Comparison of ENCODE assay signal across 8 cellular contexts in genomic region chr16:2644749-2645441, GRCh38. TPM values are rescaled to one million over a fixed set of nuclear protein-coding genes. Genes with fewer than 3 reads are reported as not detected.
DNase-seq lines count a peak whose midpoint lies in the region; ATAC-seq, FAIRE-seq and TF ChIP-seq lines count a peak whose summit lies in the region.
"Not testable (repeated sequence)": the region's sequence is repeated elsewhere in the genome, so short reads cannot be mapped to it uniquely, and the experiment has no call there.

No MANE protein-coding gene starts in this region.

- no CpG with 5 or more reads among the region's 12 CpGs for WGBS in A549 (ENCODE audit: missing lambda C conversion rate)
- WGBS in lung, 2 donors, result no CpG with 5 or more reads among the region's 12 CpGs

- not testable (repeated sequence) for TF ChIP-seq EP300 in A549 (IDR thresholded peaks at IDR 0.05)

- not testable (repeated sequence) for DNase-seq in A549 (ENCODE audit: low read depth in 1 of 2, low spot score in 1 of 2); T-helper 17 cell; endothelial cell of umbilical vein (ENCODE audit: low read depth, low spot score); left ventricle myocardium superior; lung (ENCODE audit: low spot score); omental fat pad (ENCODE audit: low spot score); stimulated activated naive B cell treated with anti-CD40 and anti-IgM and Interleukin-4, amounts not matched to agents 10 μg/mL and 1 μg/mL and 100 μg/mL, for 72 hours

- not testable (repeated sequence) for H3K79me2 ChIP-seq in endothelial cell of umbilical vein (ENCODE audit: control insufficient read depth, insufficient read depth, low read length)

- TF ChIP-seq CTCF in A549 (IDR thresholded peaks at IDR 0.05); endothelial cell of umbilical vein (IDR thresholded peaks at IDR 0.05; ENCODE audit: extremely low read depth in 1 of 2, insufficient read depth in 1 of 2, low read depth in 1 of 2, low read length in 2 of 2); lung (IDR thresholded peaks at IDR 0.05; ENCODE audit: control extremely low read depth, extremely low read depth); omental fat pad (IDR thresholded peaks at IDR 0.05): not testable (repeated sequence)

- H3K9ac ChIP-seq in endothelial cell of umbilical vein (replicated peaks; ENCODE audit: extremely low read depth, insufficient read depth, low read length), result not testable (repeated sequence)

- not testable (repeated sequence) for H3K27ac Mint-ChIP-seq in T-helper 17 cell; activated T-helper 17 cell treated with anti-CD3 and anti-CD28 coated beads, Interleukin-2, amount 50 U/mL, for 72 hours; stimulated activated naive B cell treated with anti-CD40 and anti-IgM and Interleukin-4, amounts not matched to agents 10 μg/mL and 1 μg/mL and 100 μg/mL, for 72 hours

- H4K20me1 ChIP-seq in endothelial cell of umbilical vein (replicated peaks; ENCODE audit: control insufficient read depth, extremely low read depth, insufficient read depth, low read length), result not testable (repeated sequence)

- H2AFZ ChIP-seq in endothelial cell of umbilical vein (ENCODE audit: low read depth, low read length), result not testable (repeated sequence)

- H3K36me3 Mint-ChIP-seq in T-helper 17 cell (ENCODE audit: low read depth); activated T-helper 17 cell treated with anti-CD3 and anti-CD28 coated beads, Interleukin-2, amount 50 U/mL, for 72 hours (ENCODE audit: low read depth); stimulated activated naive B cell treated with anti-CD40 and anti-IgM and Interleukin-4, amounts not matched to agents 10 μg/mL and 1 μg/mL and 100 μg/mL, for 72 hours: not testable (repeated sequence)

- not testable (repeated sequence) for H3K4me3 ChIP-seq in A549; endothelial cell of umbilical vein (replicated peaks in 1 of 3; ENCODE audit: insufficient read depth in 1 of 3, low read depth in 1 of 3, low read length in 3 of 3); lung

- H3K4me1 Mint-ChIP-seq in T-helper 17 cell; activated T-helper 17 cell treated with anti-CD3 and anti-CD28 coated beads, Interleukin-2, amount 50 U/mL, for 72 hours; stimulated activated naive B cell treated with anti-CD40 and anti-IgM and Interleukin-4, amounts not matched to agents 10 μg/mL and 1 μg/mL and 100 μg/mL, for 72 hours: not testable (repeated sequence)

- H3K9me3 Mint-ChIP-seq in activated T-helper 17 cell treated with anti-CD3 and anti-CD28 coated beads, Interleukin-2, amount 50 U/mL, for 72 hours; stimulated activated naive B cell treated with anti-CD40 and anti-IgM and Interleukin-4, amounts not matched to agents 10 μg/mL and 1 μg/mL and 100 μg/mL, for 72 hours: not testable (repeated sequence)

- not testable (repeated sequence) for H3K27ac ChIP-seq in A549; endothelial cell of umbilical vein (ENCODE audit: insufficient read depth, low read depth, low read length); lung (ENCODE audit: low read depth in 1 of 2, low read length in 1 of 2)

- not testable (repeated sequence) for BruUV-seq in endothelial cell of umbilical vein (replicated peaks; lab: Mats Ljungman, UMichigan)

- not testable (repeated sequence) for H3K4me1 ChIP-seq in A549; endothelial cell of umbilical vein (ENCODE audit: control insufficient read depth, extremely low read depth, insufficient read depth, low read length); lung (ENCODE audit: control insufficient read depth in 2 of 2, insufficient read depth in 2 of 2, low read length in 2 of 2)

- H3K9me1 ChIP-seq in endothelial cell of umbilical vein (replicated peaks; ENCODE audit: control insufficient read depth, extremely low read depth, insufficient read depth, low read length), result not testable (repeated sequence)

- H3K36me3 ChIP-seq in endothelial cell of umbilical vein (ENCODE audit: control insufficient read depth in 2 of 2, extremely low read depth in 1 of 2, insufficient read depth in 2 of 2, low read length in 2 of 2); lung (ENCODE audit: control insufficient read depth in 2 of 2, insufficient read depth in 2 of 2, low read length in 2 of 2): not testable (repeated sequence)

- H3K27me3 Mint-ChIP-seq in T-helper 17 cell; activated T-helper 17 cell treated with anti-CD3 and anti-CD28 coated beads, Interleukin-2, amount 50 U/mL, for 72 hours; stimulated activated naive B cell treated with anti-CD40 and anti-IgM and Interleukin-4, amounts not matched to agents 10 μg/mL and 1 μg/mL and 100 μg/mL, for 72 hours: not testable (repeated sequence)

- TF ChIP-seq POLR2A in A549 (IDR thresholded peaks at IDR 0.05; ENCODE audit: low read length); endothelial cell of umbilical vein (IDR thresholded peaks at IDR 0.05; ENCODE audit: low read depth, low read length): not testable (repeated sequence)

- H3K4me2 ChIP-seq in A549; endothelial cell of umbilical vein (ENCODE audit: insufficient read depth, low read length): not testable (repeated sequence)

- intact Hi-C loops in endothelial cell of umbilical vein (cut with micrococcal nuclease); left ventricle myocardium superior (cut with micrococcal nuclease): not testable (repeated sequence)

- not testable (repeated sequence) for H3K9me3 ChIP-seq in A549; T-helper 17 cell (ENCODE audit: control insufficient read depth, low read length, poor library complexity, severe bottlenecking); endothelial cell of umbilical vein (replicated peaks; ENCODE audit: control insufficient read depth, insufficient read depth, low read length); lung (ENCODE audit: control insufficient read depth in 2 of 2, insufficient read depth in 1 of 2, low read length in 1 of 2)

- POLR2A ChIA-PET in A549 (lab: Yijun Ruan, JAX); endothelial cell of umbilical vein (lab: Charles Lee): not testable (repeated sequence)

- CTCF ChIA-PET in A549 (lab: Yijun Ruan, JAX); endothelial cell of umbilical vein (lab: Charles Lee): not testable (repeated sequence)

- not testable (repeated sequence) for H3K4me3 Mint-ChIP-seq in T-helper 17 cell; activated T-helper 17 cell treated with anti-CD3 and anti-CD28 coated beads, Interleukin-2, amount 50 U/mL, for 72 hours; stimulated activated naive B cell treated with anti-CD40 and anti-IgM and Interleukin-4, amounts not matched to agents 10 μg/mL and 1 μg/mL and 100 μg/mL, for 72 hours

- H3K27me3 ChIP-seq in endothelial cell of umbilical vein (ENCODE audit: control insufficient read depth in 2 of 2, insufficient read depth in 2 of 2, low read length in 2 of 2); lung (ENCODE audit: control insufficient read depth, insufficient read depth): not testable (repeated sequence)

- not testable (repeated sequence) for FAIRE-seq in A549 (lab: Jason Lieb, UNC)
- peak; percentile 90 for FAIRE-seq in endothelial cell of umbilical vein (lab: Jason Lieb, UNC)

- TF ChIP-seq RAD21 in A549 (conservative IDR thresholded peaks at IDR 0.05 in 1 of 2, IDR thresholded peaks at IDR 0.05 in 1 of 2), result not testable (repeated sequence)

- dilution Hi-C loops in endothelial cell of umbilical vein (cut with MboI; ENCODE audit: extremely low pct_ligation_motif_present, low sequenced_read_pairs), result not testable (repeated sequence)

- ATAC-seq in A549, result peak; percentile 8 to 12; a peak in 3 of 6 replicates
- peak; percentile 36 for ATAC-seq in T-helper 17 cell
- ATAC-seq in activated T-helper 17 cell treated with anti-CD3 and anti-CD28 coated beads, Interleukin-2, amount 50 U/mL, for 72 hours (replicated peaks), result peak; percentile 88
- ATAC-seq in left ventricle myocardium superior, result peak; percentile 51
- peak; percentile 55 for ATAC-seq in lung (ENCODE audit: insufficient read depth, low FRiP score)
- peak; percentile 40 for ATAC-seq in omental fat pad (ENCODE audit: low FRiP score)
- peak; percentile 64 to 76 for ATAC-seq in stimulated activated naive B cell treated with anti-CD40 and anti-IgM and Interleukin-4, amounts not matched to agents 10 μg/mL and 1 μg/mL and 100 μg/mL, for 72 hours (replicated peaks)

RNA-seq across cellular contexts. Expression of gene KCTD5, which starts 37.4 kb away (rescaled TPM):
- polyA plus RNA-seq in A549 (2011; rRNA removed), result 22.4 and 26.1 TPM in 2 replicates
- polyA plus RNA-seq in A549 (2012; cell fraction: cytosol; rRNA removed), result 36.9 and 44.4 TPM in 2 replicates
- 37.1 and 61.7 TPM in 2 replicates for polyA plus RNA-seq in A549 (2012; cell fraction: nucleus; rRNA removed)
- polyA plus RNA-seq in A549 (2017; fragmentation: RNase III; extraction: RNeasy Plus Mini Kit Qiagen cat#74134 plus additional on column Dnase treatment), result 22.8 to 26.3 TPM (median 22.9 TPM) in 3 replicates
- 15.5 and 22.7 TPM in 2 replicates for polyA minus RNA-seq in A549 (2011; rRNA and poly(A)+ RNA removed)
- total RNA-seq in T-helper 17 cell, result 10 to 100 TPM; 19.6 to 21.9 TPM
- 10 to 100 TPM; 42.2 to 79.1 TPM for total RNA-seq in activated T-helper 17 cell treated with anti-CD3 and anti-CD28 coated beads, Interleukin-2, amount 50 U/mL, for 72 hours
- total RNA-seq in endothelial cell of umbilical vein, result 30.8 and 32.2 TPM in 2 replicates
- 42.0 and 61.4 TPM in 2 replicates for polyA plus RNA-seq in endothelial cell of umbilical vein
- 34.8 and 53.2 TPM in 2 replicates for polyA plus RNA-seq in endothelial cell of umbilical vein (2011; cell fraction: cytosol; rRNA removed)
- 20.9 and 21.8 TPM in 2 replicates for polyA plus RNA-seq in endothelial cell of umbilical vein (2011; cell fraction: nucleus; rRNA removed)
- 27.4 and 36.9 TPM in 2 replicates for polyA plus RNA-seq in endothelial cell of umbilical vein (2012)
- polyA minus RNA-seq in endothelial cell of umbilical vein, result 19.9 and 20.8 TPM in 2 replicates
- polyA minus RNA-seq in endothelial cell of umbilical vein (2011; cell fraction: cytosol; rRNA and poly(A)+ RNA removed), result 14.6 TPM
- 8.0 and 16.8 TPM in 2 replicates for polyA minus RNA-seq in endothelial cell of umbilical vein (2011; cell fraction: nucleus; rRNA and poly(A)+ RNA removed)
- total RNA-seq in left ventricle myocardium superior, result 10.4 TPM
- 10 to 100 TPM; 18.0 to 31.3 TPM for total RNA-seq in lung
- polyA plus RNA-seq in lung, result 10 to 100 TPM; 17.1 to 31.8 TPM
- 10 to 100 TPM; 10.9 to 21.1 (median 20.1) TPM for total RNA-seq in omental fat pad

Comparison
In these comparisons a context has a peak if more than half of its experiments do, and no peak if none do; other contexts are left out.
1. ATAC-seq: peak in every context shown above with its lines; median percentile 88 in activated T-helper 17 cell treated with anti-CD3 and anti-CD28 coated beads, Interleukin-2, amount 50 U/mL, for 72 hours; 70 in stimulated activated naive B cell treated with anti-CD40 and anti-IgM and Interleukin-4, amounts not matched to agents 10 μg/mL and 1 μg/mL and 100 μg/mL, for 72 hours; 55 in lung; 51 in left ventricle myocardium superior; 40 in omental fat pad; 36 in T-helper 17 cell; 10 in A549.